ENCODE assay signal across 15 cellular contexts in the genomic region with DNA sequence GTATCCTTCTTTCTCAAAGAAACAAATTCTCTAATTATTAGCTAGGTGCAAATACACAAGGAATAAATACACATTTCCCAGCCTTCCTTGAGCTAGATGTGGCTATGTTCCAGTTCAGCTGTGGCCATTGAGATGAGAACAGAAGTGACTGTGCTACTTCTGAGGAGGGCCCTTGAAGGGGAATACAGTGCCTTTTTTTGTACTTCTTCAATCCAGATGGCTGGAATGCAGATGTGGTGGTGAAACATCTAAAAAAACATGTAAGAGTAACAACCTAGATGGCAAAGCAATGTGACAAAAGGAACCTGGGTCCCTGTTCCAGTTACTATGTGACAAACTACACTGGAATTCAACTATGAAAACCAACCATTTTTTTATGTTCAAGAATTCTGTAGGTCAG.
DNase-seq lines count a peak whose midpoint lies in the region; ATAC-seq, FAIRE-seq and TF ChIP-seq lines count a peak whose summit lies in the region.
"Had no signal": no experiment of that assay in that cellular context is flagged by ENCODE, and none has a peak within 500 bp of the region (broad histone marks: within the 10 kb centered on the region; RNA-seq: fewer than 3 reads in every experiment).

No MANE protein-coding gene starts in this region.

- in situ Hi-C loops in GM12878 (cut with MboI): no loop called here

- peak overlapping the region; percentile 13; the same call in 1 of the 2 replicates for H3K9ac ChIP-seq in HCT116 (ENCODE audit: low read length)
- H3K9ac ChIP-seq in GM12878 (ENCODE audit: control insufficient read depth, insufficient read depth, low read length): no peak overlapping the region

- TF ChIP-seq RAD21 in HCT116 (IDR thresholded peaks at IDR 0.05; ENCODE audit: low read depth): no peak
- no peak for TF ChIP-seq RAD21 in GM12878 (IDR thresholded peaks at IDR 0.05; ENCODE audit: insufficient read depth, low read depth, low read length)

- no peak for FAIRE-seq in GM12878 (lab: Jason Lieb, UNC)

- no peak for TF ChIP-seq EP300 in GM12878 (IDR thresholded peaks at IDR 0.05; ENCODE audit: borderline replicate concordance in 1 of 2, control insufficient read depth in 1 of 2, low read depth in 2 of 2, low read length in 2 of 2)

- peaks cover 74 to 77% of the 10 kb centered on the region in 2 experiments for H3K4me1 ChIP-seq in HCT116 (ENCODE audit: control insufficient read depth in 1 of 2, insufficient read depth in 2 of 2, low read length in 2 of 2)
- H3K4me1 ChIP-seq in GM12878 (ENCODE audit: control insufficient read depth, insufficient read depth, low read length): peaks cover 81% of the 10 kb centered on the region

- TF ChIP-seq CTCF in HCT116 (IDR thresholded peaks at IDR 0.05 in 2 of 3, conservative IDR thresholded peaks at IDR 0.05 in 1 of 3; ENCODE audit: borderline replicate concordance in 1 of 3, insufficient read depth in 1 of 3, low read depth in 2 of 3, low read length in 2 of 3) (no peak), GM12878 (IDR thresholded peaks at IDR 0.05 in 2 of 3, conservative IDR thresholded peaks at IDR 0.05 in 1 of 3; ENCODE audit: control insufficient read depth in 2 of 3, extremely low read depth in 1 of 3, insufficient read depth in 1 of 3, low read depth in 3 of 3, low read length in 3 of 3) (no peak)

- no peaks in the 10 kb centered on the region for H3K9me3 ChIP-seq in HCT116 (ENCODE audit: control insufficient read depth in 1 of 2, insufficient read depth in 1 of 2, low read depth in 1 of 2, low read length in 2 of 2)
- H3K9me3 ChIP-seq in GM12878 (replicated peaks; ENCODE audit: control insufficient read depth, insufficient read depth, low read length): peaks cover 2% of the 10 kb centered on the region; the same call in 1 of the 3 replicates
- H3K9me3 ChIP-seq: transverse colon had no signal

- TF ChIP-seq POLR2A in HCT116 (IDR thresholded peaks at IDR 0.05; ENCODE audit: borderline replicate concordance, extremely low read depth, insufficient read depth, insufficient read length): no peak
- TF ChIP-seq POLR2A in GM12878 (IDR thresholded peaks at IDR 0.05; ENCODE audit: low read depth, low read length): no peak

- H3K4me2 ChIP-seq in HCT116 (ENCODE audit: low read length) (peak overlapping the region; percentile 57), GM12878 (ENCODE audit: control insufficient read depth, insufficient read depth) (peak overlapping the region; percentile 59; the same call in 1 of the 2 replicates)

- H4K20me1 ChIP-seq in HCT116 (ENCODE audit: insufficient read depth) (no peaks in the 10 kb centered on the region), GM12878 (ENCODE audit: control insufficient read depth, insufficient read depth) (no peaks in the 10 kb centered on the region)

- intact Hi-C loops in HCT116 (cut with micrococcal nuclease) (loop anchor here (5.0 kb wide), 3 partner anchors 84 to 401 kb away; no protein-coding TSS in a partner anchor), GM12878 (cut with micrococcal nuclease; ENCODE audit: unreplicated experiment) (loop anchor here (5.0 kb wide), 1 partner anchor 116 kb away; a partner anchor contains a TSS)

- ATAC-seq in HCT116: peak; percentile 46
- ATAC-seq in GM12878: no peak
- no peak for ATAC-seq in HG03457 (IDR thresholded peaks at IDR 0.05; ENCODE audit: unreplicated experiment)
- ATAC-seq in left lobe of liver: no peak

- H3K27ac ChIP-seq in HCT116 (ENCODE audit: low read depth, low read length) (peak overlapping the region; percentile 97), GM12878 (ENCODE audit: control insufficient read depth, insufficient read depth) (peak overlapping the region; percentile 54)
- H3K27ac ChIP-seq: brain microvascular endothelial cell had no signal

- SMC1A ChIA-PET in GM12878 (lab: Charles Lee; ENCODE audit: uncharacterized antibody, unreplicated experiment): interaction anchor here (0.7 to 20.4 kb wide), 27 partner anchors 9 to 219 kb away, joined by 3 to 396 read pairs (median 4); no protein-coding TSS in a partner anchor

- H3K79me2 ChIP-seq in HCT116 (ENCODE audit: insufficient read depth, low read length): peaks cover 97% of the 10 kb centered on the region
- H3K79me2 ChIP-seq in GM12878 (ENCODE audit: control insufficient read depth, insufficient read depth, low read length): peaks cover 90% of the 10 kb centered on the region

- DNase-seq in AG08395 (ENCODE audit: low spot score) (peak; percentile 34), HCT116 (ENCODE audit: low read depth, low spot score) (no peak), GM12878 (ENCODE audit: low read depth, low spot score) (no peak), midbrain (lab: John Stamatoyannopoulos, UW) (peak; percentile 49), NCI-H345 (lab: John Stamatoyannopoulos, UW) (no peak), left lobe of liver (ENCODE audit: low spot score) (no peak), ecto neural progenitor cell (ENCODE audit: low spot score) (no peak)
- DNase-seq: activated naive CD4-positive, alpha-beta T cell; brain microvascular endothelial cell; effector CD8-positive, alpha-beta T cell; NCI-H1436 treated with DMSO at 0.1 percent for 48 hours; stimulated activated CD4-positive, alpha-beta T cell treated with anti-CD3 and anti-CD28 coated beads, Interleukin-4, amount 100 ng/mL, for 1 hour had no signal

- H3K4me3 ChIP-seq in HCT116 (replicated peaks in 1 of 2; ENCODE audit: low read depth in 1 of 2, low read length in 2 of 2) (no peak overlapping the region), GM12878 (no peak overlapping the region)
- H3K4me3 ChIP-seq: transverse colon had no signal

- POLR2A ChIA-PET in HCT116 (lab: Charles Lee) (no interaction called here), GM12878 (lab: Charles Lee) (interaction anchor here (0.9 to 1.8 kb wide), 4 partner anchors 15 to 86 kb away, joined by 3 to 15 read pairs (median 4); no protein-coding TSS in a partner anchor)

- H3K27me3 ChIP-seq in HCT116 (ENCODE audit: insufficient read depth, low read length): no peaks in the 10 kb centered on the region
- H3K27me3 ChIP-seq in GM12878 (replicated peaks in 1 of 2; ENCODE audit: control insufficient read depth in 2 of 2, insufficient read depth in 2 of 2, low read length in 1 of 2): no peaks in the 10 kb centered on the region
- H3K27me3 ChIP-seq: brain microvascular endothelial cell, transverse colon had no signal

- CTCF ChIA-PET in HCT116 (lab: Charles Lee) (interaction anchor here (1.0 to 4.2 kb wide), 3 partner anchors 41 to 120 kb away, joined by 4 to 29 read pairs (median 20); no protein-coding TSS in a partner anchor), GM12878 (lab: Yijun Ruan, JAX) (interaction anchor here (0.7 to 19.5 kb wide), 27 partner anchors 9 to 216 kb away, joined by 3 to 494 read pairs (median 8); a partner anchor contains a TSS)

- RAD21 ChIA-PET in HCT116 (lab: Charles Lee; ENCODE audit: low non-redundant PET in 1 of 2, low total read pairs in 2 of 2, uncharacterized antibody in 2 of 2, unreplicated experiment in 2 of 2): interaction anchor here in 1 of 2 experiments (1.2 kb wide), 1 partner anchor 50 kb away, joined by 3 read pairs; no protein-coding TSS in a partner anchor
- RAD21 ChIA-PET in GM12878 (lab: Charles Lee; ENCODE audit: unreplicated experiment): interaction anchor here (1.1 to 15.3 kb wide), 8 partner anchors 9 to 89 kb away, joined by 3 to 450 read pairs (median 16); no protein-coding TSS in a partner anchor

- H3K9me2 ChIP-seq in HCT116 (ENCODE audit: insufficient read depth): no peaks in the 10 kb centered on the region

- H3K36me3 ChIP-seq in HCT116 (ENCODE audit: control insufficient read depth in 1 of 2, insufficient read depth in 2 of 2, low read length in 2 of 2) (peaks cover 0 to 5% of the 10 kb centered on the region in 2 experiments; a peak in 1 of 4 replicates), GM12878 (ENCODE audit: control insufficient read depth in 2 of 2, insufficient read depth in 2 of 2, low read length in 1 of 2) (no peaks in the 10 kb centered on the region)
- H3K36me3 ChIP-seq: brain microvascular endothelial cell, transverse colon, WERI-Rb-1 had no signal

- BruUV-seq in HCT116 (replicated peaks; lab: Mats Ljungman, UMichigan) (no TSS peak), GM12878 (replicated peaks; lab: Mats Ljungman, UMichigan) (no TSS peak)

- H2AFZ ChIP-seq in HCT116 (ENCODE audit: low read depth, low read length, poor library complexity, severe bottlenecking) (no peak overlapping the region), GM12878 (ENCODE audit: control insufficient read depth, low read depth, low read length) (no peak overlapping the region)

TF ChIP-seq in HCT116, 20 proteins besides CTCF, POLR2A, EP300 and RAD21 (continues in another document):
- TF ChIP-seq, protein P1, sequence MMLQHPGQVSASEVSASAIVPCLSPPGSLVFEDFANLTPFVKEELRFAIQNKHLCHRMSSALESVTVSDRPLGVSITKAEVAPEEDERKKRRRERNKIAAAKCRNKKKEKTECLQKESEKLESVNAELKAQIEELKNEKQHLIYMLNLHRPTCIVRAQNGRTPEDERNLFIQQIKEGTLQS (IDR thresholded peaks at IDR 0.05): no peak
- TF ChIP-seq FOSL1 (IDR thresholded peaks at IDR 0.05; ENCODE audit: low read depth): peak; percentile 4; the same call in 1 of the 2 replicates

TF ChIP-seq in GM12878, 131 proteins besides CTCF, POLR2A, EP300 and RAD21 (continues in another document):
- no peak for TF ChIP-seq PML (IDR thresholded peaks at IDR 0.05; ENCODE audit: low read length)
- TF ChIP-seq BHLHE40 (IDR thresholded peaks at IDR 0.05; ENCODE audit: borderline replicate concordance in 1 of 2, low read depth in 2 of 2, low read length in 1 of 2): no peak
- TF ChIP-seq ESRRA (IDR thresholded peaks at IDR 0.05; ENCODE audit: low read length): no peak
- TF ChIP-seq NR2C1 (IDR thresholded peaks at IDR 0.05): no peak

Comparison
In these comparisons a context has a peak if more than half of its experiments do, and no peak if none do; other contexts are left out.
1. DNase-seq: peak in AG08395 (single experiment) and midbrain (single experiment); none in HCT116 (single experiment), GM12878 (single experiment), NCI-H345 (single experiment), left lobe of liver (single experiment) and ecto neural progenitor cell (single experiment).